In genomic region chr3:32439421-32439820, GRCh38 we compare ENCODE assay signal across 8 cellular contexts. TPM values are rescaled to one million over a fixed set of nuclear protein-coding genes. Genes with fewer than 3 reads are reported as not detected.
DNase-seq lines count a peak whose midpoint lies in the region; ATAC-seq and TF ChIP-seq lines count a peak whose summit lies in the region.
"Not testable (repeated sequence)": the region's sequence is repeated elsewhere in the genome, so short reads cannot be mapped to it uniquely, and the experiment has no call there.

No MANE protein-coding gene starts in this region.

- peak overlapping the region; percentile 75 to 99 (median 97) for H3K27ac Mint-ChIP-seq in IgD-negative memory B cell
- peak overlapping the region; percentile 81 for H3K27ac Mint-ChIP-seq in activated CD8-positive, alpha-beta T cell treated with anti-CD3 and anti-CD28 coated beads for 36 hours
- peak overlapping the region; percentile 56 for H3K27ac Mint-ChIP-seq in dendritic cell treated with granulocyte-macrophage colony-stimulating factor and Interleukin-4, amounts not matched to agents 40 ng/mL and 50 ng/mL, for 4 days
- peak overlapping the region; percentile 27 to 91 for H3K27ac Mint-ChIP-seq in stimulated activated naive CD8-positive, alpha-beta T cell treated with anti-CD3 and anti-CD28 coated beads, Interleukin-15, amount 100 ng/mL, for 72 hours

- peaks cover 46 to 74% (median 68%) of the 10 kb centered on the region in 3 donors for H3K4me1 Mint-ChIP-seq in IgD-negative memory B cell
- H3K4me1 Mint-ChIP-seq in activated CD8-positive, alpha-beta T cell treated with anti-CD3 and anti-CD28 coated beads for 36 hours (ENCODE audit: low read depth): peaks cover 88% of the 10 kb centered on the region
- H3K4me1 Mint-ChIP-seq in dendritic cell treated with granulocyte-macrophage colony-stimulating factor and Interleukin-4, amounts not matched to agents 40 ng/mL and 50 ng/mL, for 4 days (ENCODE audit: low read depth): peaks cover 52% of the 10 kb centered on the region
- H3K4me1 Mint-ChIP-seq in stimulated activated naive CD8-positive, alpha-beta T cell treated with anti-CD3 and anti-CD28 coated beads, Interleukin-15, amount 100 ng/mL, for 72 hours: peaks cover 96% of the 10 kb centered on the region

- H3K27me3 Mint-ChIP-seq in IgD-negative memory B cell; activated CD8-positive, alpha-beta T cell treated with anti-CD3 and anti-CD28 coated beads for 36 hours; dendritic cell treated with granulocyte-macrophage colony-stimulating factor and Interleukin-4, amounts not matched to agents 40 ng/mL and 50 ng/mL, for 4 days; stimulated activated naive CD8-positive, alpha-beta T cell treated with anti-CD3 and anti-CD28 coated beads, Interleukin-15, amount 100 ng/mL, for 72 hours: not testable (repeated sequence)

- POLR2A ChIA-PET in activated CD8-positive, alpha-beta T cell treated with anti-CD3 and anti-CD28 coated beads for 36 hours (lab: Charles Lee): interaction anchor here (1.2 to 1.4 kb wide), 2 partner anchors 21 to 34 kb away, joined by 3 read pairs; no protein-coding TSS in a partner anchor

- DNase-seq in activated CD8-positive, alpha-beta T cell treated with anti-CD3 and anti-CD28 coated beads for 36 hours; stimulated activated naive CD8-positive, alpha-beta T cell treated with anti-CD3 and anti-CD28 coated beads, Interleukin-15, amount 100 ng/mL, for 72 hours: not testable (repeated sequence)

- not testable (repeated sequence) for H3K36me3 Mint-ChIP-seq in IgD-negative memory B cell
- H3K36me3 Mint-ChIP-seq in activated CD8-positive, alpha-beta T cell treated with anti-CD3 and anti-CD28 coated beads for 36 hours (ENCODE audit: low read depth): peaks cover 28% of the 10 kb centered on the region
- H3K36me3 Mint-ChIP-seq in dendritic cell treated with granulocyte-macrophage colony-stimulating factor and Interleukin-4, amounts not matched to agents 40 ng/mL and 50 ng/mL, for 4 days (ENCODE audit: low read depth): peaks cover 39% of the 10 kb centered on the region

- ATAC-seq in GM18519 (IDR thresholded peaks at IDR 0.05; ENCODE audit: low FRiP score, unreplicated experiment) (peak; percentile 15), GM19452 (IDR thresholded peaks at IDR 0.05; ENCODE audit: unreplicated experiment) (peak; percentile 35), HG02571 (IDR thresholded peaks at IDR 0.05; ENCODE audit: unreplicated experiment) (peak; percentile 19), HG03064 (IDR thresholded peaks at IDR 0.05; ENCODE audit: low read depth, unreplicated experiment) (peak; percentile 18)
- ATAC-seq in activated CD8-positive, alpha-beta T cell treated with anti-CD3 and anti-CD28 coated beads for 36 hours: peak; percentile 10
- peak; percentile 34 for ATAC-seq in stimulated activated naive CD8-positive, alpha-beta T cell treated with anti-CD3 and anti-CD28 coated beads, Interleukin-15, amount 100 ng/mL, for 72 hours

- H3K4me3 Mint-ChIP-seq in IgD-negative memory B cell: peak overlapping the region; percentile 36 to 94 (median 84)
- H3K4me3 Mint-ChIP-seq in activated CD8-positive, alpha-beta T cell treated with anti-CD3 and anti-CD28 coated beads for 36 hours; dendritic cell treated with granulocyte-macrophage colony-stimulating factor and Interleukin-4, amounts not matched to agents 40 ng/mL and 50 ng/mL, for 4 days: not testable (repeated sequence)
- H3K4me3 Mint-ChIP-seq in stimulated activated naive CD8-positive, alpha-beta T cell treated with anti-CD3 and anti-CD28 coated beads, Interleukin-15, amount 100 ng/mL, for 72 hours: peak overlapping the region in 1 of 2 donors; percentile 74

- CTCF ChIA-PET in activated CD8-positive, alpha-beta T cell treated with anti-CD3 and anti-CD28 coated beads for 36 hours (lab: Charles Lee): interaction anchor here (0.9 to 3.9 kb wide), 7 partner anchors 10 to 64 kb away, joined by 3 to 18 read pairs (median 6); no protein-coding TSS in a partner anchor

- not testable (repeated sequence) for TF ChIP-seq CTCF in activated CD8-positive, alpha-beta T cell treated with anti-CD3 and anti-CD28 coated beads for 36 hours (IDR thresholded peaks at IDR 0.05)

- not testable (repeated sequence) for H3K9me3 Mint-ChIP-seq in IgD-negative memory B cell; activated CD8-positive, alpha-beta T cell treated with anti-CD3 and anti-CD28 coated beads for 36 hours; dendritic cell treated with granulocyte-macrophage colony-stimulating factor and Interleukin-4, amounts not matched to agents 40 ng/mL and 50 ng/mL, for 4 days; stimulated activated naive CD8-positive, alpha-beta T cell treated with anti-CD3 and anti-CD28 coated beads, Interleukin-15, amount 100 ng/mL, for 72 hours

- intact Hi-C loops in activated CD8-positive, alpha-beta T cell treated with anti-CD3 and anti-CD28 coated beads for 36 hours (cut with micrococcal nuclease); dendritic cell treated with granulocyte-macrophage colony-stimulating factor and Interleukin-4, amounts not matched to agents 40 ng/mL and 50 ng/mL, for 4 days (cut with micrococcal nuclease): not testable (repeated sequence)

RNA-seq across cellular contexts. Expression of gene CMTM7, which starts 47.8 kb away (rescaled TPM):
- polyA plus RNA-seq in IgD-negative memory B cell: 141 TPM
- total RNA-seq in activated CD8-positive, alpha-beta T cell treated with anti-CD3 and anti-CD28 coated beads for 36 hours: 10 to 100 TPM; 36.1 to 37.2 TPM
